ENCODE assay signal across 10 cellular contexts in genomic region chrX:20410540-20410939, GRCh38.
"Had no signal": no experiment of that assay in that cellular context is flagged by ENCODE, and none has a peak within 500 bp of the region (broad histone marks: within the 10 kb centered on the region; RNA-seq: fewer than 3 reads in every experiment).

No MANE protein-coding gene starts in this region.

- ATAC-seq: HCT116, K562 had no signal

- FAIRE-seq: K562 had no signal

- H3K27ac ChIP-seq: GM23248, HL-60 had no signal

- H3K4me1 ChIP-seq: HAP-1 had no signal

- H2AFZ ChIP-seq: GM23248 had no signal

- H3K9ac ChIP-seq: GM23248 had no signal

- H3K9me3 ChIP-seq: HAP-1 had no signal

- H3K27ac Mint-ChIP-seq: HFFc6 had no signal

- H3K4me3 Mint-ChIP-seq: HFFc6 had no signal

- H3K4me3 ChIP-seq: GM23248, HAP-1, K562 had no signal

- H3K36me3 ChIP-seq: HAP-1 had no signal

- DNase-seq: GM23248, GOT3, H7, HFFc6, IMR-90, KG1 had no signal
